9 cellular contexts compared by ENCODE assay signal in genomic region chr4:186104114-186104894, GRCh38. TPM values are rescaled to one million over a fixed set of nuclear protein-coding genes. Genes with fewer than 3 reads are reported as not detected.
DNase-seq lines count a peak whose midpoint lies in the region; ATAC-seq and TF ChIP-seq lines count a peak whose summit lies in the region.
"Had no signal": no experiment of that assay in that cellular context is flagged by ENCODE, and none has a peak within 500 bp of the region (broad histone marks: within the 10 kb centered on the region; RNA-seq: fewer than 3 reads in every experiment).

FAM149A (plus strand) TSS chr4:186104704.

- peaks cover 50% of the 10 kb centered on the region for H3K27me3 Mint-ChIP-seq in T-helper 2 cell treated with Interferon-gamma antibody and Interleukin-4, amounts not matched to agents 5 μg/mL and 100 μg/mL, for 36 hours (ENCODE audit: low read depth)

- H3K4me3 ChIP-seq in cardiac fibroblast (replicated peaks in 1 of 2; ENCODE audit: low read depth in 2 of 2, low read length in 2 of 2), result peak within 1 kb of the TSS; percentile 36 to 39
- peak within 1 kb of the TSS in 2 of 3 donors; percentile 58 to 83 for H3K4me3 ChIP-seq in liver (ENCODE audit: low read depth in 1 of 3, low read length in 3 of 3)

- WGBS in liver, result 16% methylated on average over 58 of the region's 58 CpGs

- H3K4me1 ChIP-seq in liver (ENCODE audit: control insufficient read depth in 4 of 4, insufficient read depth in 4 of 4, low read length in 3 of 4), result peaks cover 0 to 15% (median 5%) of the 10 kb centered on the region in 4 donors

- no peak within 1 kb of the TSS for H3K27ac Mint-ChIP-seq in T-helper 2 cell treated with Interferon-gamma antibody and Interleukin-4, amounts not matched to agents 5 μg/mL and 100 μg/mL, for 36 hours
- H3K27ac Mint-ChIP-seq: dendritic cell treated with granulocyte-macrophage colony-stimulating factor and Interleukin-4, amounts not matched to agents 40 ng/mL and 50 ng/mL, for 4 days had no signal

- peaks cover 3% of the 10 kb centered on the region for H3K4me1 Mint-ChIP-seq in T-helper 2 cell treated with Interferon-gamma antibody and Interleukin-4, amounts not matched to agents 5 μg/mL and 100 μg/mL, for 36 hours (ENCODE audit: low read depth)

- H3K9me3 ChIP-seq in liver (ENCODE audit: control insufficient read depth in 4 of 4, low read length in 3 of 4), result no peaks in the 10 kb centered on the region

- no peaks in the 10 kb centered on the region for H3K27me3 ChIP-seq in liver (ENCODE audit: control insufficient read depth in 4 of 4, insufficient read depth in 4 of 4, low read length in 3 of 4)

- H3K9me3 Mint-ChIP-seq in T-helper 2 cell treated with Interferon-gamma antibody and Interleukin-4, amounts not matched to agents 5 μg/mL and 100 μg/mL, for 36 hours, result no peaks in the 10 kb centered on the region
- H3K9me3 Mint-ChIP-seq: dendritic cell treated with granulocyte-macrophage colony-stimulating factor and Interleukin-4, amounts not matched to agents 40 ng/mL and 50 ng/mL, for 4 days had no signal

- peak; percentile 54 for ATAC-seq in HG03196 (IDR thresholded peaks at IDR 0.05; ENCODE audit: unreplicated experiment)

- H3K9ac ChIP-seq in liver (ENCODE audit: low read depth in 1 of 2, low read length in 2 of 2), result no peak within 1 kb of the TSS

- peak within 1 kb of the TSS; percentile 67 for H3K4me3 Mint-ChIP-seq in T-helper 2 cell treated with Interferon-gamma antibody and Interleukin-4, amounts not matched to agents 5 μg/mL and 100 μg/mL, for 36 hours
- H3K4me3 Mint-ChIP-seq: dendritic cell treated with granulocyte-macrophage colony-stimulating factor and Interleukin-4, amounts not matched to agents 40 ng/mL and 50 ng/mL, for 4 days had no signal

- DNase-seq in NCI-H82 (lab: John Stamatoyannopoulos, UW), result peak; percentile 5
- DNase-seq in NCI-H82 treated with DMSO at 0.1 percent for 48 hours (lab: John Stamatoyannopoulos, UW; ENCODE audit: unreplicated experiment), result no peak
- DNase-seq in T-helper 2 cell treated with Interferon-gamma antibody and Interleukin-4, amounts not matched to agents 5 μg/mL and 100 μg/mL, for 36 hours (ENCODE audit: low spot score), result no peak
- no peak for DNase-seq in cardiac fibroblast (ENCODE audit: low read depth in 2 of 2)
- peak; percentile 52 for DNase-seq in stimulated activated CD4-positive, alpha-beta T cell treated with anti-CD3 and anti-CD28 coated beads, Interleukin-4, amount 100 ng/mL, for 24 hours
- DNase-seq in NOMO-1 treated with dmso at 0.1 percent for 144 hours (lab: John Stamatoyannopoulos, UW; ENCODE audit: unreplicated experiment), result no peak

- no peak for TF ChIP-seq RAD21 in liver (IDR thresholded peaks at IDR 0.05)

- H3K36me3 ChIP-seq in liver (ENCODE audit: control insufficient read depth in 4 of 4, insufficient read depth in 3 of 4, low read depth in 1 of 4, low read length in 3 of 4), result no peaks in the 10 kb centered on the region

- TF ChIP-seq CTCF in cardiac fibroblast (IDR thresholded peaks at IDR 0.05; ENCODE audit: low read depth, low read length), result no peak
- TF ChIP-seq CTCF in liver (IDR thresholded peaks at IDR 0.05; ENCODE audit: low read depth, low read length, missing input control), result no peak

- no peak within 1 kb of the TSS for H3K27ac ChIP-seq in liver (ENCODE audit: low read depth in 1 of 2, low read length in 2 of 2)

- no peaks in the 10 kb centered on the region for H3K36me3 Mint-ChIP-seq in T-helper 2 cell treated with Interferon-gamma antibody and Interleukin-4, amounts not matched to agents 5 μg/mL and 100 μg/mL, for 36 hours (ENCODE audit: low read depth)

TF ChIP-seq in liver, 16 proteins besides CTCF, POLR2A, EP300 and RAD21:
- TF ChIP-seq HNF4A (conservative IDR thresholded peaks at IDR 0.05) (no peak), YY1 (IDR thresholded peaks at IDR 0.05) (peak; percentile 14), MAX (IDR thresholded peaks at IDR 0.05) (peak; percentile 75)
TF ChIP-seq in liver: peak in this region for 2.

RNA-seq across cellular contexts. Expression of gene FAM149A, which starts in this region (rescaled TPM):
- total RNA-seq in liver, result 10 to 100 TPM; 15.5 to 27.1 TPM
- polyA plus RNA-seq in liver, result 10 to 100 TPM; 12.0 to 14.5 TPM

Comparison
In these comparisons a context has a peak if more than half of its experiments do, and no peak if none do; other contexts are left out.
1. DNase-seq: peak in NCI-H82 (single experiment) and stimulated activated CD4-positive, alpha-beta T cell treated with anti-CD3 and anti-CD28 coated beads, Interleukin-4, amount 100 ng/mL, for 24 hours (single experiment); none in NCI-H82 treated with DMSO at 0.1 percent for 48 hours (single experiment), T-helper 2 cell treated with Interferon-gamma antibody and Interleukin-4, amounts not matched to agents 5 μg/mL and 100 μg/mL, for 36 hours (single experiment), cardiac fibroblast (0 of 2) and NOMO-1 treated with dmso at 0.1 percent for 144 hours (single experiment).